In genomic region chr2:99622578-99622977, GRCh38 we compare ENCODE assay signal across 24 cellular contexts.
DNase-seq lines count a peak whose midpoint lies in the region; ATAC-seq, FAIRE-seq and TF ChIP-seq lines count a peak whose summit lies in the region.
"Had no signal": no experiment of that assay in that cellular context is flagged by ENCODE, and none has a peak within 500 bp of the region (broad histone marks: within the 10 kb centered on the region; RNA-seq: fewer than 3 reads in every experiment).

No MANE protein-coding gene starts in this region.

- H2BK120ac ChIP-seq in neuronal stem cell (ENCODE audit: low read depth, low read length): no peak overlapping the region

- H3K23ac ChIP-seq in neuronal stem cell (ENCODE audit: low read depth, low read length, poor library complexity): peak overlapping the region; percentile 45

- no peak for FAIRE-seq in HepG2 (lab: Jason Lieb, UNC)
- FAIRE-seq: GM12891, H1 had no signal

- H2AFZ ChIP-seq in neuronal stem cell (ENCODE audit: low read length): no peak overlapping the region
- no peak overlapping the region for H2AFZ ChIP-seq in HepG2 (ENCODE audit: low read length)

- no peak overlapping the region for H4K8ac ChIP-seq in neuronal stem cell (ENCODE audit: low read depth, low read length)

- no peak overlapping the region for H2BK15ac ChIP-seq in neuronal stem cell (ENCODE audit: low read length)

- H3K9me3 Mint-ChIP-seq in activated naive CD4-positive, alpha-beta T cell treated with anti-CD3 and anti-CD28 coated beads, Interleukin-2, amount 50 U/mL, for 24 hours: no peaks in the 10 kb centered on the region
- H3K9me3 Mint-ChIP-seq: CD4-positive, alpha-beta memory T cell had no signal

- H3K27me3 ChIP-seq in neuronal stem cell (ENCODE audit: control insufficient read depth in 3 of 3, insufficient read depth in 3 of 3, low read depth in 1 of 3, low read length in 3 of 3) (no peaks in the 10 kb centered on the region), HepG2 (ENCODE audit: control insufficient read depth in 1 of 2, insufficient read depth in 2 of 2, low read length in 2 of 2) (peaks cover 0 to 13% of the 10 kb centered on the region in 2 experiments; a peak in 3 of 5 replicates)
- H3K27me3 ChIP-seq: BLaER1 treated with 17β-estradiol and CSF1 and Interleukin-3, amounts not matched to agents 10 nM and 100 nM; SJSA1 had no signal

- POLR2A ChIA-PET in HepG2 (lab: Yijun Ruan, JAX): no interaction called here

- peak overlapping the region; percentile 36 for H2AK5ac ChIP-seq in neuronal stem cell (ENCODE audit: low read depth, low read length)

- TF ChIP-seq CTCF in foreskin fibroblast (IDR thresholded peaks at IDR 0.05; ENCODE audit: low read depth, low read length) (no peak), HepG2 (CRISPR knock-in tag; IDR thresholded peaks at IDR 0.05) (no peak)

- H2BK12ac ChIP-seq in neuronal stem cell (ENCODE audit: low read length): no peak overlapping the region

- peaks cover 3% of the 10 kb centered on the region for H3K36me3 Mint-ChIP-seq in activated naive CD4-positive, alpha-beta T cell treated with anti-CD3 and anti-CD28 coated beads, Interleukin-2, amount 50 U/mL, for 24 hours
- H3K36me3 Mint-ChIP-seq: CD4-positive, alpha-beta memory T cell had no signal

- H3K4ac ChIP-seq in neuronal stem cell (ENCODE audit: low read length): no peak overlapping the region

- H3K27ac ChIP-seq in neuronal stem cell (replicated peaks; ENCODE audit: low read length): no peak overlapping the region
- H3K27ac ChIP-seq in HepG2 (ENCODE audit: extremely low read length, insufficient read depth, low read length): no peak overlapping the region
- H3K27ac ChIP-seq: 22Rv1; BLaER1 treated with 17β-estradiol and CSF1 and Interleukin-3, amounts not matched to agents 10 nM and 100 nM; SJSA1 had no signal

- H3K79me2 ChIP-seq in HepG2 (ENCODE audit: insufficient read depth, low read length): no peaks in the 10 kb centered on the region

- WGBS in neuronal stem cell (ENCODE audit: extremely low coverage in 2 of 2, insufficient read length in 2 of 2, insufficient replicate concordance in 1 of 2), 2 donors: no CpG with 5 or more reads among the region's 5 CpGs
- 3% methylated on average over 4 of the region's 5 CpGs for WGBS in HepG2 (ENCODE audit: low lambda C conversion rate)

- H3K4me1 ChIP-seq in neuronal stem cell (ENCODE audit: control insufficient read depth in 2 of 2, insufficient read depth in 1 of 2, low read depth in 1 of 2, low read length in 2 of 2) (peaks cover 3% of the 10 kb centered on the region in 2 donors), HepG2 (ENCODE audit: insufficient read depth, low read length) (no peaks in the 10 kb centered on the region)
- H3K4me1 ChIP-seq: Caco-2, SJSA1 had no signal

- TF ChIP-seq EP300 in HepG2 (IDR thresholded peaks at IDR 0.05; ENCODE audit: low read depth in 2 of 2, low read length in 2 of 2): no peak
- no peak for TF ChIP-seq EP300 in HepG2 (CRISPR knock-in tag; IDR thresholded peaks at IDR 0.05; ENCODE audit: borderline replicate concordance)

- CTCF ChIA-PET in HepG2 (lab: Yijun Ruan, JAX; ENCODE audit: low intra/inter-chr PET ratio, low total read pairs): no interaction called here

- peak overlapping the region; percentile 73 for H3K18ac ChIP-seq in neuronal stem cell (ENCODE audit: low read length)

- no TSS peak for BruUV-seq in HepG2 (replicated peaks; lab: Mats Ljungman, UMichigan)

- H3K79me1 ChIP-seq in neuronal stem cell (ENCODE audit: low read depth, low read length): no peaks in the 10 kb centered on the region

- H3K4me3 ChIP-seq in neuronal stem cell (ENCODE audit: low read length in 2 of 2): no peak overlapping the region
- H3K4me3 ChIP-seq in foreskin fibroblast (ENCODE audit: low read depth in 1 of 2, low read length in 2 of 2): no peak overlapping the region
- no peak overlapping the region for H3K4me3 ChIP-seq in HepG2 (replicated peaks in 1 of 3; ENCODE audit: insufficient read depth in 1 of 3, low read depth in 2 of 3, low read length in 3 of 3)
- H3K4me3 ChIP-seq: BLaER1 treated with 17β-estradiol and CSF1 and Interleukin-3, amounts not matched to agents 10 nM and 100 nM; SJSA1 had no signal

- no peaks in the 10 kb centered on the region for H3K36me3 ChIP-seq in neuronal stem cell (replicated peaks in 1 of 2; ENCODE audit: control insufficient read depth in 2 of 2, insufficient read depth in 2 of 2, low read length in 2 of 2)
- no peaks in the 10 kb centered on the region for H3K36me3 ChIP-seq in HepG2 (replicated peaks in 1 of 2; ENCODE audit: control insufficient read depth in 1 of 2, insufficient read depth in 2 of 2, low read length in 2 of 2)
- H3K36me3 ChIP-seq: SJSA1 had no signal

- DNase-seq in activated naive CD4-positive, alpha-beta T cell treated with Interleukin-2 at 50 U/mL for 16 hours: no peak
- DNase-seq in islet precursor cell: peak; percentile 66
- DNase-seq in neuronal stem cell (ENCODE audit: low spot score): no peak
- no peak for DNase-seq in NCI-H1048 (lab: John Stamatoyannopoulos, UW)
- DNase-seq in foreskin fibroblast: no peak
- DNase-seq in NCI-H345 treated with DMSO at 0.1 percent for 48 hours (lab: John Stamatoyannopoulos, UW; ENCODE audit: unreplicated experiment): no peak
- DNase-seq in HepG2 (ENCODE audit: low spot score): no peak
- DNase-seq: ACHN; Caco-2; CD4-positive, alpha-beta memory T cell; DMS 273 treated with DMSO at 0.1 percent for 48 hours; DMS79 treated with DMSO at 0.1 percent for 48 hours; Kasumi-1; NCI-H1417; NCI-H1694 treated with DMSO at 0.1 percent for 48 hours; NCI-H2081 treated with DMSO at 0.1 percent for 48 hours; NCI-H446 had no signal

- TF ChIP-seq RAD21 in HepG2 (CRISPR knock-in tag; IDR thresholded peaks at IDR 0.05): no peak

- in situ Hi-C loops in HepG2 (cut with HindIII; ENCODE audit: extremely low pct_ligation_motif_present, low pct_unique_long_range_greater_than_20kb): no loop called here

- H3K4me3 Mint-ChIP-seq in activated naive CD4-positive, alpha-beta T cell treated with anti-CD3 and anti-CD28 coated beads, Interleukin-2, amount 50 U/mL, for 24 hours: no peak overlapping the region
- H3K4me3 Mint-ChIP-seq: CD4-positive, alpha-beta memory T cell had no signal

- H4K20me1 ChIP-seq in HepG2 (ENCODE audit: insufficient read depth, low read length): no peaks in the 10 kb centered on the region

- no peak overlapping the region for H2BK5ac ChIP-seq in neuronal stem cell (ENCODE audit: low read length)

- no peak overlapping the region for H4K91ac ChIP-seq in neuronal stem cell (ENCODE audit: low read depth, low read length, poor library complexity)

- H3K9ac ChIP-seq in neuronal stem cell (ENCODE audit: low read depth, low read length, poor library complexity) (no peak overlapping the region), HepG2 (ENCODE audit: insufficient read depth, low read depth, low read length) (no peak overlapping the region)
- H3K9ac ChIP-seq: BLaER1 treated with 17β-estradiol and CSF1 and Interleukin-3, amounts not matched to agents 10 nM and 100 nM had no signal

- intact Hi-C loops in HepG2 (cut with micrococcal nuclease; ENCODE audit: unreplicated experiment): no loop called here

- peak overlapping the region; percentile 68 for H3K27ac Mint-ChIP-seq in activated naive CD4-positive, alpha-beta T cell treated with anti-CD3 and anti-CD28 coated beads, Interleukin-2, amount 50 U/mL, for 24 hours
- H3K27ac Mint-ChIP-seq: CD4-positive, alpha-beta memory T cell had no signal

- H3K4me2 ChIP-seq in neuronal stem cell (ENCODE audit: insufficient read depth, low read length, poor library complexity, severe bottlenecking) (no peak overlapping the region), HepG2 (ENCODE audit: low read depth, low read length) (no peak overlapping the region)

- peaks cover 3 to 8% of the 10 kb centered on the region in 2 donors for H3K9me3 ChIP-seq in neuronal stem cell (replicated peaks in 1 of 2; ENCODE audit: control insufficient read depth in 2 of 2, insufficient read depth in 1 of 2, low read depth in 1 of 2, low read length in 2 of 2)
- no peaks in the 10 kb centered on the region for H3K9me3 ChIP-seq in HepG2 (ENCODE audit: low read length)
- H3K9me3 ChIP-seq: BLaER1 treated with 17β-estradiol and CSF1 and Interleukin-3, amounts not matched to agents 10 nM and 100 nM; Caco-2; SJSA1 had no signal

- no peaks in the 10 kb centered on the region for H3K27me3 Mint-ChIP-seq in activated naive CD4-positive, alpha-beta T cell treated with anti-CD3 and anti-CD28 coated beads, Interleukin-2, amount 50 U/mL, for 24 hours
- H3K27me3 Mint-ChIP-seq: CD4-positive, alpha-beta memory T cell had no signal

- no peak for TF ChIP-seq POLR2A in HepG2 (IDR thresholded peaks at IDR 0.05; ENCODE audit: insufficient read depth in 1 of 2, low read depth in 2 of 2, low read length in 2 of 2)

- H3K14ac ChIP-seq in neuronal stem cell (ENCODE audit: low read length): no peak overlapping the region

- no peak for ATAC-seq in HepG2
- ATAC-seq: Right ventricle myocardium inferior had no signal

- no peaks in the 10 kb centered on the region for H3K4me1 Mint-ChIP-seq in activated naive CD4-positive, alpha-beta T cell treated with anti-CD3 and anti-CD28 coated beads, Interleukin-2, amount 50 U/mL, for 24 hours

TF ChIP-seq in HepG2, 621 proteins besides CTCF, POLR2A, EP300 and RAD21:
- TF ChIP-seq ADNP (CRISPR knock-in tag; IDR thresholded peaks at IDR 0.05) (no peak), ZFP90 (CRISPR knock-in tag; IDR thresholded peaks at IDR 0.05; ENCODE audit: borderline replicate concordance) (no peak), ETS1 (CRISPR knock-in tag; IDR thresholded peaks at IDR 0.05) (no peak), SP140L (CRISPR knock-in tag; IDR thresholded peaks at IDR 0.05; ENCODE audit: borderline replicate concordance) (no peak)
TF ChIP-seq in HepG2: peak in this region for 0.
